ENCODE assay signal across 16 cellular contexts in genomic region chr14:35201066-35201465, GRCh38.
DNase-seq lines count a peak whose midpoint lies in the region; ATAC-seq and TF ChIP-seq lines count a peak whose summit lies in the region.
"Had no signal": no experiment of that assay in that cellular context is flagged by ENCODE, and none has a peak within 500 bp of the region (broad histone marks: within the 10 kb centered on the region; RNA-seq: fewer than 3 reads in every experiment).

No MANE protein-coding gene starts in this region.

- DNase-seq in activated CD4-positive, alpha-beta T cell treated with anti-CD3 and anti-CD28 coated beads, Interleukin-2, amount 10 ng/mL, durations not matched to agents 7 days and 5 days = no peak
- no peak for DNase-seq in activated CD4-positive, alpha-beta T cell treated with anti-CD3 and anti-CD28 coated beads, Interleukin-2, amount 50 U/mL, for 48 hours
- no peak for DNase-seq in stimulated activated naive B cell treated with anti-CD40 and anti-IgM and Interleukin-4, amounts not matched to agents 10 μg/mL and 1 μg/mL and 100 μg/mL, for 72 hours
- DNase-seq in COLO829 (ENCODE audit: low spot score) (no peak), endothelial cell (ENCODE audit: low spot score) (no peak), DMS114 treated with DMSO at 0.1 percent for 48 hours (lab: John Stamatoyannopoulos, UW; ENCODE audit: unreplicated experiment) (no peak)
- DNase-seq: body of pancreas, COR-L47, dermis blood vessel endothelial cell, erythroblast, GDM1, Karpas-422, NCI-H1436 treated with DMSO at 0.1 percent for 48 hours, NCI-H2227 treated with DMSO at 0.1 percent for 48 hours had no signal

- CTCF ChIA-PET in activated CD4-positive, alpha-beta T cell treated with anti-CD3 and anti-CD28 coated beads, Interleukin-2, amount 10 ng/mL, durations not matched to agents 7 days and 5 days (lab: Charles Lee) = interaction anchor here (0.7 kb wide), 1 partner anchor 41 kb away, joined by 3 read pairs; no protein-coding TSS in a partner anchor

- POLR2A ChIA-PET in activated CD4-positive, alpha-beta T cell treated with anti-CD3 and anti-CD28 coated beads, Interleukin-2, amount 10 ng/mL, durations not matched to agents 7 days and 5 days (lab: Charles Lee) = no interaction called here

- peak overlapping the region; percentile 41 for H3K27ac Mint-ChIP-seq in activated CD4-positive, alpha-beta T cell treated with anti-CD3 and anti-CD28 coated beads, Interleukin-2, amount 10 ng/mL, durations not matched to agents 7 days and 5 days
- H3K27ac Mint-ChIP-seq in activated naive CD8-positive, alpha-beta T cell = peak overlapping the region; percentile 75
- no peak overlapping the region for H3K27ac Mint-ChIP-seq in stimulated activated naive B cell treated with anti-CD40 and anti-IgM and Interleukin-4, amounts not matched to agents 10 μg/mL and 1 μg/mL and 100 μg/mL, for 72 hours
- H3K27ac Mint-ChIP-seq in endothelial cell (ENCODE audit: unreplicated experiment) = no peak overlapping the region

- H3K9me3 Mint-ChIP-seq in activated CD4-positive, alpha-beta T cell treated with anti-CD3 and anti-CD28 coated beads, Interleukin-2, amount 10 ng/mL, durations not matched to agents 7 days and 5 days = no peaks in the 10 kb centered on the region
- H3K9me3 Mint-ChIP-seq in activated naive CD8-positive, alpha-beta T cell (ENCODE audit: low read depth) = no peaks in the 10 kb centered on the region
- H3K9me3 Mint-ChIP-seq in stimulated activated naive B cell treated with anti-CD40 and anti-IgM and Interleukin-4, amounts not matched to agents 10 μg/mL and 1 μg/mL and 100 μg/mL, for 72 hours = no peaks in the 10 kb centered on the region
- H3K9me3 Mint-ChIP-seq in endothelial cell (ENCODE audit: unreplicated experiment) = no peaks in the 10 kb centered on the region

- no peak for TF ChIP-seq CTCF in endothelial cell (IDR thresholded peaks at IDR 0.05; ENCODE audit: unreplicated experiment)

- no peaks in the 10 kb centered on the region for H3K27me3 Mint-ChIP-seq in activated CD4-positive, alpha-beta T cell treated with anti-CD3 and anti-CD28 coated beads, Interleukin-2, amount 10 ng/mL, durations not matched to agents 7 days and 5 days
- H3K27me3 Mint-ChIP-seq in activated naive CD8-positive, alpha-beta T cell = no peaks in the 10 kb centered on the region
- no peaks in the 10 kb centered on the region for H3K27me3 Mint-ChIP-seq in stimulated activated naive B cell treated with anti-CD40 and anti-IgM and Interleukin-4, amounts not matched to agents 10 μg/mL and 1 μg/mL and 100 μg/mL, for 72 hours
- peaks cover 2% of the 10 kb centered on the region for H3K27me3 Mint-ChIP-seq in endothelial cell (ENCODE audit: unreplicated experiment)

- H3K4me1 Mint-ChIP-seq in activated CD4-positive, alpha-beta T cell treated with anti-CD3 and anti-CD28 coated beads, Interleukin-2, amount 10 ng/mL, durations not matched to agents 7 days and 5 days = peaks cover 38% of the 10 kb centered on the region
- H3K4me1 Mint-ChIP-seq in activated naive CD8-positive, alpha-beta T cell (ENCODE audit: low read depth) = peaks cover 43% of the 10 kb centered on the region
- H3K4me1 Mint-ChIP-seq in stimulated activated naive B cell treated with anti-CD40 and anti-IgM and Interleukin-4, amounts not matched to agents 10 μg/mL and 1 μg/mL and 100 μg/mL, for 72 hours = peaks cover 0 to 3% of the 10 kb centered on the region in 2 donors
- H3K4me1 Mint-ChIP-seq in endothelial cell (ENCODE audit: unreplicated experiment) = no peaks in the 10 kb centered on the region

- no peak overlapping the region for H3K4me3 Mint-ChIP-seq in activated CD4-positive, alpha-beta T cell treated with anti-CD3 and anti-CD28 coated beads, Interleukin-2, amount 10 ng/mL, durations not matched to agents 7 days and 5 days
- H3K4me3 Mint-ChIP-seq in activated naive CD8-positive, alpha-beta T cell = peak overlapping the region; percentile 46
- H3K4me3 Mint-ChIP-seq in stimulated activated naive B cell treated with anti-CD40 and anti-IgM and Interleukin-4, amounts not matched to agents 10 μg/mL and 1 μg/mL and 100 μg/mL, for 72 hours = no peak overlapping the region
- H3K4me3 Mint-ChIP-seq in endothelial cell (ENCODE audit: unreplicated experiment) = no peak overlapping the region

- peaks cover 8% of the 10 kb centered on the region for H3K36me3 Mint-ChIP-seq in activated CD4-positive, alpha-beta T cell treated with anti-CD3 and anti-CD28 coated beads, Interleukin-2, amount 10 ng/mL, durations not matched to agents 7 days and 5 days (ENCODE audit: low read depth)
- H3K36me3 Mint-ChIP-seq in activated naive CD8-positive, alpha-beta T cell = peaks cover 2% of the 10 kb centered on the region
- peaks cover 0 to 14% of the 10 kb centered on the region in 2 donors for H3K36me3 Mint-ChIP-seq in stimulated activated naive B cell treated with anti-CD40 and anti-IgM and Interleukin-4, amounts not matched to agents 10 μg/mL and 1 μg/mL and 100 μg/mL, for 72 hours
- no peaks in the 10 kb centered on the region for H3K36me3 Mint-ChIP-seq in endothelial cell (ENCODE audit: low read depth, unreplicated experiment)

- peak; percentile 54 for ATAC-seq in HG02610 (IDR thresholded peaks at IDR 0.05; ENCODE audit: unreplicated experiment)
- peak; percentile 16 to 23 for ATAC-seq in stimulated activated naive B cell treated with anti-CD40 and anti-IgM and Interleukin-4, amounts not matched to agents 10 μg/mL and 1 μg/mL and 100 μg/mL, for 72 hours (replicated peaks)
- ATAC-seq: body of pancreas had no signal

Comparison
In these comparisons a context has a peak if more than half of its experiments do, and no peak if none do; other contexts are left out.
1. H3K27ac Mint-ChIP-seq: peak in activated CD4-positive, alpha-beta T cell treated with anti-CD3 and anti-CD28 coated beads, Interleukin-2, amount 10 ng/mL, durations not matched to agents 7 days and 5 days (single experiment) and activated naive CD8-positive, alpha-beta T cell (single experiment); none in stimulated activated naive B cell treated with anti-CD40 and anti-IgM and Interleukin-4, amounts not matched to agents 10 μg/mL and 1 μg/mL and 100 μg/mL, for 72 hours (single experiment) and endothelial cell (single experiment).